14 cellular contexts compared by ENCODE assay signal in the genomic region with DNA sequence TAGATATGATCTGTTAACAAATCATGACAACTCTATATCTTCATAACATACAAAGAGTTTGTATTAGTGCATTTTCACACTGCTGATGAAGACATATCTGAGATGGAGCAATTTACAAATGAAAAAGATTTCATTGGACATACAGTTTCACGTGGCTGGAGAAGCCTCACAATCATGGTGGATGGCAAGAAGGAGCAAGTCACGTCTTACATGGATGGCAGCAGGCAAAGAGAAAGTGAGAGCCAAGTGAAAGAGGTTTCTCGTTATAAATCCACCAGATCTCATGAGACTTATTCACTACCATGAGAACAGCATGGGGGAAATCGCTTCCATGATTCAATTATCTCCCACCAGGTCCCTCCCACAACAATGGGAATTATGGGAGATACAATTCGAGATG.
DNase-seq lines count a peak whose midpoint lies in the region; ATAC-seq and TF ChIP-seq lines count a peak whose summit lies in the region.
"Had no signal": no experiment of that assay in that cellular context is flagged by ENCODE, and none has a peak within 500 bp of the region (broad histone marks: within the 10 kb centered on the region; RNA-seq: fewer than 3 reads in every experiment).

No MANE protein-coding gene starts in this region.

- no peak overlapping the region for H3K4me3 ChIP-seq in GM23338
- H3K4me3 ChIP-seq: BLaER1 treated with 17β-estradiol and CSF1 and Interleukin-3, amounts not matched to agents 10 nM and 100 nM had no signal

- no peaks in the 10 kb centered on the region for H3K27me3 ChIP-seq in GM23338 (ENCODE audit: insufficient read depth)
- H3K27me3 ChIP-seq: BLaER1 treated with 17β-estradiol and CSF1 and Interleukin-3, amounts not matched to agents 10 nM and 100 nM had no signal

- H3K36me3 Mint-ChIP-seq in GM23338 (ENCODE audit: low read depth): no peaks in the 10 kb centered on the region
- H3K36me3 Mint-ChIP-seq: CD8-positive, alpha-beta T cell had no signal

- no peak overlapping the region for H3K4me2 ChIP-seq in GM23338
- H3K4me2 ChIP-seq: BLaER1 treated with 17β-estradiol and CSF1 and Interleukin-3, amounts not matched to agents 10 nM and 100 nM had no signal

- ATAC-seq in GM23338 (no peak), GM18861 (IDR thresholded peaks at IDR 0.05; ENCODE audit: unreplicated experiment) (no peak)
- ATAC-seq: CD8-positive, alpha-beta T cell had no signal

- TF ChIP-seq CTCF in GM23338 (conservative IDR thresholded peaks at IDR 0.05; ENCODE audit: low read depth in 2 of 2): no peak

- H3K9me3 Mint-ChIP-seq in GM23338: no peaks in the 10 kb centered on the region; the same call in 2 of the 3 replicates

- peaks cover 3% of the 10 kb centered on the region; the same call in 1 of the 2 replicates for H3K9me2 ChIP-seq in GM23338 (ENCODE audit: insufficient read depth)

- no peaks in the 10 kb centered on the region for H3K4me1 Mint-ChIP-seq in GM23338
- H3K4me1 Mint-ChIP-seq: B cell, H9 had no signal

- no peaks in the 10 kb centered on the region for H3K79me2 ChIP-seq in GM23338 (replicated peaks; ENCODE audit: insufficient read depth)

- H4K20me1 ChIP-seq in GM23338 (replicated peaks; ENCODE audit: insufficient read depth): no peaks in the 10 kb centered on the region
- H4K20me1 ChIP-seq: BLaER1 treated with 17β-estradiol and CSF1 and Interleukin-3, amounts not matched to agents 10 nM and 100 nM had no signal

- TF ChIP-seq POLR2A in erythroblast (IDR thresholded peaks at IDR 0.05; ENCODE audit: low read length): no peak

- no peaks in the 10 kb centered on the region for H3K27me3 Mint-ChIP-seq in GM23338 (ENCODE audit: insufficient read depth, low read depth, poor library complexity)
- H3K27me3 Mint-ChIP-seq: B cell had no signal

- H2AFZ ChIP-seq in GM23338: 0 out of 2 replicates have a peak overlapping the region, but pooled peaks have one; percentile 66

- no peaks in the 10 kb centered on the region for H3K4me1 ChIP-seq in GM23338 (ENCODE audit: insufficient read depth)

- H3F3A ChIP-seq in GM23338 (replicated peaks; ENCODE audit: low read depth): no peaks in the 10 kb centered on the region

- H3K27ac ChIP-seq in GM23338 (ENCODE audit: low read depth): no peak overlapping the region
- H3K27ac ChIP-seq: BLaER1 treated with 17β-estradiol and CSF1 and Interleukin-3, amounts not matched to agents 10 nM and 100 nM had no signal

- DNase-seq in GM23338 (ENCODE audit: low spot score): no peak
- DNase-seq in OCI-M1 (lab: John Stamatoyannopoulos, UW): peak; percentile 37
- DNase-seq in erythroblast (lab: John Stamatoyannopoulos, UW): peak; percentile 3 to 13
- no peak for DNase-seq in UCSD-AML1 (lab: John Stamatoyannopoulos, UW; ENCODE audit: unreplicated experiment)
- DNase-seq in middle frontal gyrus (ENCODE audit: extremely low spot score, low spot score): no peak
- DNase-seq: CD8-positive, alpha-beta T cell; DMS 273 treated with DMSO at 0.1 percent for 48 hours; DMS53; H9; IMR-90; KBM-7 had no signal

- no peak overlapping the region for H3K27ac Mint-ChIP-seq in GM23338
- H3K27ac Mint-ChIP-seq: B cell; CD8-positive, alpha-beta T cell; H9 had no signal

- no peaks in the 10 kb centered on the region for H3K36me3 ChIP-seq in GM23338 (ENCODE audit: insufficient read depth)

- H3K4me3 Mint-ChIP-seq in GM23338: no peak overlapping the region
- H3K4me3 Mint-ChIP-seq: B cell; CD8-positive, alpha-beta T cell; H9 had no signal

TF ChIP-seq in GM23338, 12 proteins besides CTCF, POLR2A, EP300 and RAD21 (continues in another document):
- TF ChIP-seq EZH2phosphoT487 (IDR thresholded peaks at IDR 0.05; ENCODE audit: unreplicated experiment) (no peak), STAT1 (IDR thresholded peaks at IDR 0.05; ENCODE audit: unreplicated experiment) (no peak), JUNB (IDR thresholded peaks at IDR 0.05; ENCODE audit: unreplicated experiment) (no peak), ZNF331 (CRISPR knock-in tag; IDR thresholded peaks at IDR 0.05; ENCODE audit: low read depth) (no peak), ZNF114 (CRISPR knock-in tag; IDR thresholded peaks at IDR 0.05) (no peak), NANOG (IDR thresholded peaks at IDR 0.05; ENCODE audit: borderline replicate concordance) (no peak)
- TF ChIP-seq, protein P1, sequence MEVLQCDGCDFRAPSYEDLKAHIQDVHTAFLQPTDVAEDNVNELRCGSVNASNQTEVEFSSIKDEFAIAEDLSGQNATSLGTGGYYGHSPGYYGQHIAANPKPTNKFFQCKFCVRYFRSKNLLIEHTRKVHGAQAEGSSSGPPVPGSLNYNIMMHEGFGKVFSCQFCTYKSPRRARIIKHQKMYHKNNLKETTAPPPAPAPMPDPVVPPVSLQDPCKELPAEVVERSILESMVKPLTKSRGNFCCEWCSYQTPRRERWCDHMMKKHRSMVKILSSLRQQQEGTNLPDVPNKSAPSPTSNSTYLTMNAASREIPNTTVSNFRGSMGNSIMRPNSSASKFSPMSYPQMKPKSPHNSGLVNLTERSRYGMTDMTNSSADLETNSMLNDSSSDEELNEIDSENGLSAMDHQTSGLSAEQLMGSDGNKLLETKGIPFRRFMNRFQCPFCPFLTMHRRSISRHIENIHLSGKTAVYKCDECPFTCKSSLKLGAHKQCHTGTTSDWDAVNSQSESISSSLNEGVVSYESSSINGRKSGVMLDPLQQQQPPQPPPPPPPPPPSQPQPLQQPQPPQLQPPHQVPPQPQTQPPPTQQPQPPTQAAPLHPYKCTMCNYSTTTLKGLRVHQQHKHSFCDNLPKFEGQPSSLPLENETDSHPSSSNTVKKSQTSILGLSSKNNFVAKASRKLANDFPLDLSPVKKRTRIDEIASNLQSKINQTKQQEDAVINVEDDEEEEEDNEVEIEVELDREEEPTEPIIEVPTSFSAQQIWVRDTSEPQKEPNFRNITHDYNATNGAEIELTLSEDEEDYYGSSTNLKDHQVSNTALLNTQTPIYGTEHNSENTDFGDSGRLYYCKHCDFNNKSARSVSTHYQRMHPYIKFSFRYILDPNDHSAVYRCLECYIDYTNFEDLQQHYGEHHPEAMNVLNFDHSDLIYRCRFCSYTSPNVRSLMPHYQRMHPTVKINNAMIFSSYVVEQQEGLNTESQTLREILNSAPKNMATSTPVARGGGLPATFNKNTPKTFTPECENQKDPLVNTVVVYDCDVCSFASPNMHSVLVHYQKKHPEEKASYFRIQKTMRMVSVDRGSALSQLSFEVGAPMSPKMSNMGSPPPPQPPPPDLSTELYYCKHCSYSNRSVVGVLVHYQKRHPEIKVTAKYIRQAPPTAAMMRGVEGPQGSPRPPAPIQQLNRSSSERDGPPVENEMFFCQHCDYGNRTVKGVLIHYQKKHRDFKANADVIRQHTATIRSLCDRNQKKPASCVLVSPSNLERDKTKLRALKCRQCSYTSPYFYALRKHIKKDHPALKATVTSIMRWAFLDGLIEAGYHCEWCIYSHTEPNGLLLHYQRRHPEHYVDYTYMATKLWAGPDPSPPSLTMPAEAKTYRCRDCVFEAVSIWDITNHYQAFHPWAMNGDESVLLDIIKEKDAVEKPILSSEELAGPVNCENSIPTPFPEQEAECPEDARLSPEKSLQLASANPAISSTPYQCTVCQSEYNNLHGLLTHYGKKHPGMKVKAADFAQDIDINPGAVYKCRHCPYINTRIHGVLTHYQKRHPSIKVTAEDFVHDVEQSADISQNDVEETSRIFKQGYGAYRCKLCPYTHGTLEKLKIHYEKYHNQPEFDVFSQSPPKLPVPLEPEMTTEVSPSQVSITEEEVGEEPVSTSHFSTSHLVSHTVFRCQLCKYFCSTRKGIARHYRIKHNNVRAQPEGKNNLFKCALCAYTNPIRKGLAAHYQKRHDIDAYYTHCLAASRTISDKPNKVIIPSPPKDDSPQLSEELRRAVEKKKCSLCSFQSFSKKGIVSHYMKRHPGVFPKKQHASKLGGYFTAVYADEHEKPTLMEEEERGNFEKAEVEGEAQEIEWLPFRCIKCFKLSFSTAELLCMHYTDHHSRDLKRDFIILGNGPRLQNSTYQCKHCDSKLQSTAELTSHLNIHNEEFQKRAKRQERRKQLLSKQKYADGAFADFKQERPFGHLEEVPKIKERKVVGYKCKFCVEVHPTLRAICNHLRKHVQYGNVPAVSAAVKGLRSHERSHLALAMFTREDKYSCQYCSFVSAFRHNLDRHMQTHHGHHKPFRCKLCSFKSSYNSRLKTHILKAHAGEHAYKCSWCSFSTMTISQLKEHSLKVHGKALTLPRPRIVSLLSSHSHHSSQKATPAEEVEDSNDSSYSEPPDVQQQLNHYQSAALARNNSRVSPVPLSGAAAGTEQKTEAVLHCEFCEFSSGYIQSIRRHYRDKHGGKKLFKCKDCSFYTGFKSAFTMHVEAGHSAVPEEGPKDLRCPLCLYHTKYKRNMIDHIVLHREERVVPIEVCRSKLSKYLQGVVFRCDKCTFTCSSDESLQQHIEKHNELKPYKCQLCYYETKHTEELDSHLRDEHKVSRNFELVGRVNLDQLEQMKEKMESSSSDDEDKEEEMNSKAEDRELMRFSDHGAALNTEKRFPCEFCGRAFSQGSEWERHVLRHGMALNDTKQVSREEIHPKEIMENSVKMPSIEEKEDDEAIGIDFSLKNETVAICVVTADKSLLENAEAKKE (CRISPR knock-in tag; IDR thresholded peaks at IDR 0.05): no peak
- TF ChIP-seq, protein P2, sequence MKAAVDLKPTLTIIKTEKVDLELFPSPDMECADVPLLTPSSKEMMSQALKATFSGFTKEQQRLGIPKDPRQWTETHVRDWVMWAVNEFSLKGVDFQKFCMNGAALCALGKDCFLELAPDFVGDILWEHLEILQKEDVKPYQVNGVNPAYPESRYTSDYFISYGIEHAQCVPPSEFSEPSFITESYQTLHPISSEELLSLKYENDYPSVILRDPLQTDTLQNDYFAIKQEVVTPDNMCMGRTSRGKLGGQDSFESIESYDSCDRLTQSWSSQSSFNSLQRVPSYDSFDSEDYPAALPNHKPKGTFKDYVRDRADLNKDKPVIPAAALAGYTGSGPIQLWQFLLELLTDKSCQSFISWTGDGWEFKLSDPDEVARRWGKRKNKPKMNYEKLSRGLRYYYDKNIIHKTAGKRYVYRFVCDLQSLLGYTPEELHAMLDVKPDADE (IDR thresholded peaks at IDR 0.05): no peak

Comparison
In these comparisons a context has a peak if more than half of its experiments do, and no peak if none do; other contexts are left out.
1. DNase-seq: peak in OCI-M1 (single experiment) and erythroblast (2 of 2); none in GM23338 (single experiment), UCSD-AML1 (single experiment) and middle frontal gyrus (single experiment).